Comparison of ENCODE assay signal across 20 cellular contexts in the genomic region with DNA sequence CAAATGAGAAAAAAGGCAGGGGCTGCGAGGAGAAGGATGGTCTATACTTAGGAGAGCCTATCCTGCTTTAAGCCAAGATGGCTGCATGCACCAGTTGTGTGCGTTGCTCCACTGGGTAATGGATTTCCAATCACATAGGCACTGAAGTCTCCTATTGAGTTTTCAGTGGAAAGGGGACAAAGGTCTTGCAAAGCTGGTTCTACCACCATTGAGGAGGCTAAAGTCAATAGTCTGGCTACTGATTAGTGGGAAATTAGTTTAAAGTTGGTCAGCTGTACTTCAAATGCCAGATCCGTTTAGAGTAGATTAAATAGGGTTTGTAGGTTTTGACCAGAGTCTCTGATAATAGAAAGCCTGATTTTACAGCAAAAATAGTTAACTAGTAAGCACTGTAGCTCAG.
"Had no signal": no experiment of that assay in that cellular context is flagged by ENCODE, and none has a peak within 500 bp of the region (broad histone marks: within the 10 kb centered on the region; RNA-seq: fewer than 3 reads in every experiment).

No MANE protein-coding gene starts in this region.

- ATAC-seq: activated CD8-positive, alpha-beta T cell treated with anti-CD3 and anti-CD28 coated beads, Interleukin-2, amount 10 ng/mL, durations not matched to agents 7 days and 5 days; activated T-cell treated with anti-CD3 and anti-CD28 coated beads, Interleukin-2, amount 50 U/mL, for 72 hours; effector memory CD8-positive, alpha-beta T cell; natural killer cell; stimulated activated naive B cell treated with anti-CD40 and anti-IgM and Interleukin-4, amounts not matched to agents 10 μg/mL and 1 μg/mL and 100 μg/mL, for 72 hours had no signal

- H3K4me3 Mint-ChIP-seq: activated CD4-positive, alpha-beta T cell treated with anti-CD3 and anti-CD28 coated beads, Interleukin-2, amount 10 ng/mL, durations not matched to agents 24 days and 14 days; activated CD8-positive, alpha-beta T cell treated with anti-CD3 and anti-CD28 coated beads, Interleukin-2, amount 10 ng/mL, durations not matched to agents 7 days and 5 days; activated naive CD8-positive, alpha-beta T cell treated with anti-CD3 and anti-CD28 coated beads for 36 hours; activated T-cell treated with anti-CD3 and anti-CD28 coated beads, Interleukin-2, amount 50 U/mL, for 72 hours; effector memory CD8-positive, alpha-beta T cell; immature natural killer cell; memory B cell; natural killer cell; stimulated activated naive B cell treated with anti-CD40 and anti-IgM and Interleukin-4, amounts not matched to agents 10 μg/mL and 1 μg/mL and 100 μg/mL, for 72 hours had no signal

- H3K9me3 Mint-ChIP-seq: activated CD4-positive, alpha-beta T cell treated with anti-CD3 and anti-CD28 coated beads, Interleukin-2, amount 10 ng/mL, durations not matched to agents 24 days and 14 days; activated naive CD8-positive, alpha-beta T cell treated with anti-CD3 and anti-CD28 coated beads for 36 hours; activated T-cell treated with anti-CD3 and anti-CD28 coated beads, Interleukin-2, amount 50 U/mL, for 72 hours; effector memory CD8-positive, alpha-beta T cell; immature natural killer cell; memory B cell; natural killer cell; stimulated activated naive B cell treated with anti-CD40 and anti-IgM and Interleukin-4, amounts not matched to agents 10 μg/mL and 1 μg/mL and 100 μg/mL, for 72 hours had no signal

- H3K4me1 Mint-ChIP-seq: activated CD4-positive, alpha-beta T cell treated with anti-CD3 and anti-CD28 coated beads, Interleukin-2, amount 10 ng/mL, durations not matched to agents 24 days and 14 days; activated naive CD8-positive, alpha-beta T cell treated with anti-CD3 and anti-CD28 coated beads for 36 hours; memory B cell; stimulated activated naive B cell treated with anti-CD40 and anti-IgM and Interleukin-4, amounts not matched to agents 10 μg/mL and 1 μg/mL and 100 μg/mL, for 72 hours had no signal

- H3K4me3 ChIP-seq: tibial artery had no signal

- H3K9me3 ChIP-seq: tibial artery had no signal

- H3K27ac Mint-ChIP-seq: activated CD4-positive, alpha-beta T cell treated with anti-CD3 and anti-CD28 coated beads, Interleukin-2, amount 10 ng/mL, durations not matched to agents 24 days and 14 days; activated CD8-positive, alpha-beta T cell treated with anti-CD3 and anti-CD28 coated beads, Interleukin-2, amount 10 ng/mL, durations not matched to agents 7 days and 5 days; activated naive CD8-positive, alpha-beta T cell treated with anti-CD3 and anti-CD28 coated beads for 36 hours; activated T-cell treated with anti-CD3 and anti-CD28 coated beads, Interleukin-2, amount 50 U/mL, for 72 hours; effector memory CD8-positive, alpha-beta T cell; memory B cell; natural killer cell; stimulated activated naive B cell treated with anti-CD40 and anti-IgM and Interleukin-4, amounts not matched to agents 10 μg/mL and 1 μg/mL and 100 μg/mL, for 72 hours had no signal

- H3K27ac ChIP-seq: brain microvascular endothelial cell, tibial artery had no signal

- DNase-seq: activated CD4-positive, alpha-beta T cell treated with anti-CD3 and anti-CD28 coated beads, Interleukin-2, amount 10 ng/mL, durations not matched to agents 24 days and 14 days; activated CD4-positive, CD25-positive, alpha-beta regulatory T cell; activated CD8-positive, alpha-beta memory T cell treated with anti-CD3 and anti-CD28 coated beads, Interleukin-2, amount 50 U/mL, for 4 hours; activated CD8-positive, alpha-beta T cell treated with anti-CD3 and anti-CD28 coated beads, Interleukin-2, amount 10 ng/mL, durations not matched to agents 7 days and 5 days; activated naive CD8-positive, alpha-beta T cell treated with anti-CD3 and anti-CD28 coated beads for 36 hours; activated T-cell treated with anti-CD3 and anti-CD28 coated beads, Interleukin-2, amount 50 U/mL, for 72 hours; amygdala; brain microvascular endothelial cell; dermis blood vessel endothelial cell; effector memory CD8-positive, alpha-beta T cell; foreskin melanocyte; immature natural killer cell; natural killer cell; posterior cingulate gyrus; stimulated activated CD4-positive, alpha-beta T cell treated with anti-CD3 and anti-CD28 coated beads, Interleukin-15, amount 100 ng/mL, for 24 hours; stimulated activated CD4-positive, alpha-beta T cell treated with anti-CD3 and anti-CD28 coated beads, Interleukin-4, amount 100 ng/mL, for 1 hour; stimulated activated naive B cell treated with anti-CD40 and anti-IgM and Interleukin-4, amounts not matched to agents 10 μg/mL and 1 μg/mL and 100 μg/mL, for 72 hours; T-helper 2 cell; tibial artery had no signal

- H3K27me3 Mint-ChIP-seq: activated CD4-positive, alpha-beta T cell treated with anti-CD3 and anti-CD28 coated beads, Interleukin-2, amount 10 ng/mL, durations not matched to agents 24 days and 14 days; activated naive CD8-positive, alpha-beta T cell treated with anti-CD3 and anti-CD28 coated beads for 36 hours; effector memory CD8-positive, alpha-beta T cell; memory B cell; stimulated activated naive B cell treated with anti-CD40 and anti-IgM and Interleukin-4, amounts not matched to agents 10 μg/mL and 1 μg/mL and 100 μg/mL, for 72 hours had no signal

- H3K4me1 ChIP-seq: tibial artery had no signal

- H3K27me3 ChIP-seq: brain microvascular endothelial cell, tibial artery had no signal
